8 cellular contexts compared by ENCODE assay signal in genomic region chr15:78811124-78811824, GRCh38. TPM values are rescaled to one million over a fixed set of nuclear protein-coding genes. Genes with fewer than 3 reads are reported as not detected.
A peak's percentile ranks its signal among the peaks of the same experiment; 100 is the strongest.
DNase-seq lines count a peak whose midpoint lies in the region; ATAC-seq, FAIRE-seq and TF ChIP-seq lines count a peak whose summit lies in the region.

TSS of gene ADAMTS7 (minus strand) at chr15:78811464. CDS start at chr15:78811220, 244 bp downstream.

- no peaks in the 10 kb centered on the region for H3K36me3 ChIP-seq in HepG2 (replicated peaks in 1 of 2; ENCODE audit: control insufficient read depth in 1 of 2, insufficient read depth in 2 of 2, low read length in 2 of 2)

- no peaks in the 10 kb centered on the region for H3K79me2 ChIP-seq in HepG2 (ENCODE audit: insufficient read depth, low read length)

- DNase-seq in CD14-positive monocyte (ENCODE audit: low spot score) = no peak
- DNase-seq in LoVo (ENCODE audit: low spot score) = peak; percentile 79
- DNase-seq in activated CD4-positive, alpha-beta T cell treated with anti-CD3 and anti-CD28 coated beads, Interleukin-2, amount 10 ng/mL, durations not matched to agents 7 days and 5 days = peak; percentile 40
- peak in 7 of 10 donors; percentile 28 to 62 (median 42) for DNase-seq in dorsolateral prefrontal cortex
- no peak for DNase-seq in HepG2 (ENCODE audit: low spot score)
- DNase-seq in stimulated activated CD4-positive, alpha-beta T cell treated with anti-CD3 and anti-CD28 coated beads, Interleukin-2, amount 100 ng/mL, for 48 hours = peak; percentile 41 to 42
- no peak for DNase-seq in NCI-H526 treated with DMSO at 0.1 percent for 48 hours (lab: John Stamatoyannopoulos, UW)

- peak within 1 kb of the TSS; percentile 48 to 81 (median 67) for H3K4me3 ChIP-seq in dorsolateral prefrontal cortex
- peak within 1 kb of the TSS; percentile 58 to 75 (median 63) for H3K4me3 ChIP-seq in HepG2 (replicated peaks in 1 of 3; ENCODE audit: insufficient read depth in 1 of 3, low read depth in 2 of 3, low read length in 3 of 3)

- in situ Hi-C loops in HepG2 (cut with HindIII; ENCODE audit: extremely low pct_ligation_motif_present, low pct_unique_long_range_greater_than_20kb) = no loop called here

- intact Hi-C loops in CD14-positive monocyte (cut with micrococcal nuclease) (no loop called here), dorsolateral prefrontal cortex (cut with DNase I) (loop anchor here in 1 of 2 donors (5.0 kb wide), 1 partner anchor 61 kb away; the partner anchor contains the start of gene MORF4L1), HepG2 (cut with micrococcal nuclease; ENCODE audit: unreplicated experiment) (loop anchor here (5.0 kb wide), 1 partner anchor 51 kb away; no protein-coding TSS in a partner anchor)

- H3K4me2 ChIP-seq in HepG2 (ENCODE audit: low read depth, low read length) = peak within 1 kb of the TSS; percentile 85

- H3K27ac Mint-ChIP-seq in CD14-positive monocyte = peak within 1 kb of the TSS in 1 of 7 donors; percentile 35
- no peak within 1 kb of the TSS for H3K27ac Mint-ChIP-seq in activated CD4-positive, alpha-beta T cell treated with anti-CD3 and anti-CD28 coated beads, Interleukin-2, amount 10 ng/mL, durations not matched to agents 7 days and 5 days

- H3K4me3 Mint-ChIP-seq in CD14-positive monocyte = peak within 1 kb of the TSS; percentile 81 to 91
- H3K4me3 Mint-ChIP-seq in activated CD4-positive, alpha-beta T cell treated with anti-CD3 and anti-CD28 coated beads, Interleukin-2, amount 10 ng/mL, durations not matched to agents 7 days and 5 days = peak within 1 kb of the TSS; percentile 64

- WGBS in HepG2 (ENCODE audit: low lambda C conversion rate) = 3% methylated on average over 25 of the region's 73 CpGs

- no peaks in the 10 kb centered on the region for H3K9me3 ChIP-seq in HepG2 (ENCODE audit: low read length)

- no TSS peak for BruUV-seq in HepG2 (replicated peaks; lab: Mats Ljungman, UMichigan)

- ATAC-seq in GM19463 (IDR thresholded peaks at IDR 0.05; ENCODE audit: unreplicated experiment) = peak; percentile 78
- peak; percentile 83 for ATAC-seq in HepG2

- POLR2A ChIA-PET in activated CD4-positive, alpha-beta T cell treated with anti-CD3 and anti-CD28 coated beads, Interleukin-2, amount 10 ng/mL, durations not matched to agents 7 days and 5 days (lab: Charles Lee) = no interaction called here
- POLR2A ChIA-PET in HepG2 (lab: Yijun Ruan, JAX) = no interaction called here

- FAIRE-seq in HepG2 (lab: Jason Lieb, UNC) = no peak

- CTCF ChIA-PET in activated CD4-positive, alpha-beta T cell treated with anti-CD3 and anti-CD28 coated beads, Interleukin-2, amount 10 ng/mL, durations not matched to agents 7 days and 5 days (lab: Charles Lee) = interaction anchor here (0.6 to 2.6 kb wide), 5 partner anchors 11 to 70 kb away, joined by 3 to 8 read pairs (median 3); no protein-coding TSS in a partner anchor
- CTCF ChIA-PET in HepG2 (lab: Yijun Ruan, JAX; ENCODE audit: low intra/inter-chr PET ratio, low total read pairs) = no interaction called here

- no peak within 1 kb of the TSS for H2AFZ ChIP-seq in HepG2 (ENCODE audit: low read length)

- no peaks in the 10 kb centered on the region for H4K20me1 ChIP-seq in HepG2 (ENCODE audit: insufficient read depth, low read length)

- H3K27ac ChIP-seq in dorsolateral prefrontal cortex (peak within 1 kb of the TSS in 16 of 59 donors; percentile 3 to 68 (median 40)), HepG2 (ENCODE audit: extremely low read length, insufficient read depth, low read length) (no peak within 1 kb of the TSS)

- no peak within 1 kb of the TSS for H3K9ac ChIP-seq in HepG2 (ENCODE audit: insufficient read depth, low read depth, low read length)

- TF ChIP-seq POLR2A in HepG2 (IDR thresholded peaks at IDR 0.05; ENCODE audit: insufficient read depth in 1 of 2, low read depth in 2 of 2, low read length in 2 of 2) = no peak

- TF ChIP-seq CTCF in CD14-positive monocyte (IDR thresholded peaks at IDR 0.05) (peak; percentile 48), dorsolateral prefrontal cortex (IDR thresholded peaks at IDR 0.05 in 54 of 56, conservative IDR thresholded peaks at IDR 0.05 in 2 of 56; ENCODE audit: low read depth in 1 of 56, partially characterized antibody in 56 of 56) (peak; percentile 17 to 79 (median 60)), HepG2 (CRISPR knock-in tag; IDR thresholded peaks at IDR 0.05) (peak; percentile 52)

- H3K36me3 Mint-ChIP-seq in CD14-positive monocyte = peaks cover 3 to 14% of the 10 kb centered on the region in 2 donors
- H3K36me3 Mint-ChIP-seq in activated CD4-positive, alpha-beta T cell treated with anti-CD3 and anti-CD28 coated beads, Interleukin-2, amount 10 ng/mL, durations not matched to agents 7 days and 5 days (ENCODE audit: low read depth) = peaks cover 7% of the 10 kb centered on the region

- peaks cover 0 to 33% (median 20%) of the 10 kb centered on the region in 7 donors for H3K9me3 Mint-ChIP-seq in CD14-positive monocyte
- peaks cover 9% of the 10 kb centered on the region for H3K9me3 Mint-ChIP-seq in activated CD4-positive, alpha-beta T cell treated with anti-CD3 and anti-CD28 coated beads, Interleukin-2, amount 10 ng/mL, durations not matched to agents 7 days and 5 days

- TF ChIP-seq EP300 in HepG2 (IDR thresholded peaks at IDR 0.05; ENCODE audit: low read depth in 2 of 2, low read length in 2 of 2) (no peak), HepG2 (CRISPR knock-in tag; IDR thresholded peaks at IDR 0.05; ENCODE audit: borderline replicate concordance) (no peak)

- peaks cover 0 to 30% (median 7%) of the 10 kb centered on the region in 45 donors for H3K27me3 ChIP-seq in dorsolateral prefrontal cortex
- H3K27me3 ChIP-seq in HepG2 (ENCODE audit: control insufficient read depth in 1 of 2, insufficient read depth in 2 of 2, low read length in 2 of 2) = peaks cover 12 to 51% of the 10 kb centered on the region in 2 experiments

- TF ChIP-seq RAD21 in HepG2 (CRISPR knock-in tag; IDR thresholded peaks at IDR 0.05) = no peak

- peaks cover 59 to 82% (median 61%) of the 10 kb centered on the region in 3 donors for H3K27me3 Mint-ChIP-seq in CD14-positive monocyte (ENCODE audit: low read depth in 3 of 3)
- H3K27me3 Mint-ChIP-seq in activated CD4-positive, alpha-beta T cell treated with anti-CD3 and anti-CD28 coated beads, Interleukin-2, amount 10 ng/mL, durations not matched to agents 7 days and 5 days = peaks cover 53% of the 10 kb centered on the region

- peaks cover 19% of the 10 kb centered on the region for H3K4me1 ChIP-seq in HepG2 (ENCODE audit: insufficient read depth, low read length)

- H3K4me1 Mint-ChIP-seq in CD14-positive monocyte = peaks cover 18% of the 10 kb centered on the region
- peaks cover 10% of the 10 kb centered on the region for H3K4me1 Mint-ChIP-seq in activated CD4-positive, alpha-beta T cell treated with anti-CD3 and anti-CD28 coated beads, Interleukin-2, amount 10 ng/mL, durations not matched to agents 7 days and 5 days

TF ChIP-seq in HepG2, 621 proteins besides CTCF, POLR2A, EP300 and RAD21 (continues in another document):
- TF ChIP-seq ZBTB7B (CRISPR knock-in tag; IDR thresholded peaks at IDR 0.05) = peak; percentile 32; the same call in 1 of the 2 replicates

RNA-seq across cellular contexts. Expression of gene ADAMTS7, which starts in this region (rescaled TPM):
- not detected for polyA plus RNA-seq in CD14-positive monocyte
- total RNA-seq in activated CD4-positive, alpha-beta T cell treated with anti-CD3 and anti-CD28 coated beads, Interleukin-2, amount 10 ng/mL, durations not matched to agents 7 days and 5 days = under 1 TPM; 0.10 to 0.12 TPM
- 1 to 10 TPM in 109 of 120 experiments, under 1 TPM in 11; 0.48 to 5.1 (median 1.7) TPM for total RNA-seq in dorsolateral prefrontal cortex
- 0.09 TPM in 1 of 2 replicates, not detected in the other for total RNA-seq in HepG2 (2016; rRNA removed; fragmentation: Illumina TruSeq; extraction: Trizol)
- total RNA-seq in HepG2 (2016; cell fraction: cytosol; rRNA removed; fragmentation: Illumina TruSeq; extraction: Trizol; ENCODE audit: low read depth) = not detected in 2 replicates
- total RNA-seq in HepG2 (2016; cell fraction: insoluble cytoplasmic fraction; rRNA removed; fragmentation: Illumina TruSeq; extraction: Trizol) = 0.15 TPM in 1 of 2 replicates, not detected in the other
- 0.07 and 0.12 TPM in 2 replicates for total RNA-seq in HepG2 (2016; cell fraction: membrane; rRNA removed; fragmentation: Illumina TruSeq; extraction: Trizol)
- total RNA-seq in HepG2 (2016; cell fraction: nucleus; rRNA removed; fragmentation: Illumina TruSeq; extraction: Trizol) = 0.19 and 0.28 TPM in 2 replicates
- 0.12 and 0.16 TPM in 2 replicates for polyA plus RNA-seq in HepG2 (2011; rRNA removed)
- 0.15 and 0.19 TPM in 2 replicates for polyA plus RNA-seq in HepG2 (2011; cell fraction: cytosol; rRNA removed)
- 1.6 and 1.8 TPM in 2 replicates for polyA plus RNA-seq in HepG2 (2011; cell fraction: nucleus; rRNA removed)
- 0.17 TPM in 1 of 2 replicates, not detected in the other for polyA plus RNA-seq in HepG2 (2012)
- 0.09 TPM in 1 of 2 replicates, not detected in the other for polyA plus RNA-seq in HepG2 (2016; cell fraction: cytosol; fragmentation: Illumina TruSeq; extraction: Trizol; ENCODE audit: low read depth)
- 0.05 and 0.12 TPM in 2 replicates for polyA plus RNA-seq in HepG2 (2016; cell fraction: insoluble cytoplasmic fraction; fragmentation: Illumina TruSeq; extraction: Trizol; ENCODE audit: low read depth)
- polyA plus RNA-seq in HepG2 (2016; cell fraction: membrane; fragmentation: Illumina TruSeq; extraction: Trizol; ENCODE audit: low read depth) = not detected in 2 replicates
- polyA plus RNA-seq in HepG2 (2016; cell fraction: nucleus; fragmentation: Illumina TruSeq; extraction: Trizol; ENCODE audit: insufficient read depth, low read depth) = 0.16 and 0.21 TPM in 2 replicates
- polyA minus RNA-seq in HepG2 (2011; rRNA and poly(A)+ RNA removed; ENCODE audit: low replicate concordance) = 0.32 and 0.68 TPM in 2 replicates
- polyA minus RNA-seq in HepG2 (2011; cell fraction: cytosol; rRNA and poly(A)+ RNA removed) = 0.18 and 0.20 TPM in 2 replicates
- polyA minus RNA-seq in HepG2 (2011; cell fraction: nucleus; rRNA and poly(A)+ RNA removed) = 0.13 and 0.75 TPM in 2 replicates

Comparison
In these comparisons a context has a peak if more than half of its experiments do, and no peak if none do; other contexts are left out.
1. Peak in DNase-seq in activated CD4-positive, alpha-beta T cell treated with anti-CD3 and anti-CD28 coated beads, Interleukin-2, amount 10 ng/mL, durations not matched to agents 7 days and 5 days; RNA of the gene not detected or under 1 TPM.
2. DNase-seq: peak in LoVo (single experiment), dorsolateral prefrontal cortex (7 of 10) and stimulated activated CD4-positive, alpha-beta T cell treated with anti-CD3 and anti-CD28 coated beads, Interleukin-2, amount 100 ng/mL, for 48 hours (2 of 2); none in CD14-positive monocyte (single experiment), HepG2 (single experiment) and NCI-H526 treated with DMSO at 0.1 percent for 48 hours (single experiment).
3. Peak in every context shown above with its lines, with median percentiles within 50 percentile points of each other: CTCF ChIP-seq.